38 cellular contexts compared by ENCODE assay signal in genomic region chr2:41546031-41546430, GRCh38.
"Had no signal": no experiment of that assay in that cellular context is flagged by ENCODE, and none has a peak within 500 bp of the region (broad histone marks: within the 10 kb centered on the region; RNA-seq: fewer than 3 reads in every experiment).

No MANE protein-coding gene starts in this region.

- H3K36me3 ChIP-seq: adrenal gland, ascending aorta, brain microvascular endothelial cell, breast epithelium, cardiac muscle cell had no signal

- H3K27ac Mint-ChIP-seq: activated naive CD4-positive, alpha-beta T cell treated with anti-CD3 and anti-CD28 coated beads for 36 hours; activated naive CD4-positive, alpha-beta T cell treated with anti-CD3 and anti-CD28 coated beads, Interleukin-2, amount 10 ng/mL, durations not matched to agents 7 days and 5 days; activated naive CD4-positive, alpha-beta T cell treated with anti-CD3 and anti-CD28 coated beads, Interleukin-2, amount 50 U/mL, for 24 hours; activated naive CD4-positive, alpha-beta T cell treated with anti-CD3 and anti-CD28 coated beads, Interleukin-2, amount 50 U/mL, for 72 hours; activated naive CD8-positive, alpha-beta T cell; activated naive CD8-positive, alpha-beta T cell treated with anti-CD3 and anti-CD28 coated beads for 36 hours; activated naive CD8-positive, alpha-beta T cell treated with anti-CD3 and anti-CD28 coated beads, Interleukin-2, amount 10 ng/mL, durations not matched to agents 7 days and 5 days; activated naive CD8-positive, alpha-beta T cell treated with anti-CD3 and anti-CD28 coated beads, Interleukin-2, amount 50 U/mL, for 24 hours; activated T-cell treated with anti-CD3 and anti-CD28 coated beads, Interleukin-2, amount 50 U/mL, for 24 hours; activated T-cell treated with anti-CD3 and anti-CD28 coated beads, Interleukin-2, amount 50 U/mL, for 72 hours; activated T-helper 1 cell treated with anti-CD3 and anti-CD28 coated beads, Interleukin-12 subunit alpha, Interleukin-12 subunit beta, Interleukin-2, Interleukin-4 antibody, amounts not matched to agents 30 ng/mL and 10 ng/mL and 1 ng/mL, durations not matched to agents 14 hours and 24 hours and 36 hours; activated T-helper 17 cell treated with anti-CD3 and anti-CD28 coated beads, Interleukin-2, amount 50 U/mL, for 72 hours; activated T-helper 2 cell treated with anti-CD3 and anti-CD28 coated beads, Interferon-gamma antibody, Interleukin-2, Interleukin-4, amounts not matched to agents 10 μg/mL and 5 μg/mL and 100 μg/mL, durations not matched to agents 14 hours and 24 hours and 36 hours; brain had no signal

- DNase-seq: activated effector memory CD4-positive, alpha-beta T cell treated with anti-CD3 and anti-CD28 coated beads, Interleukin-2, amount 50 U/mL, for 16 hours; activated effector memory CD4-positive, alpha-beta T cell treated with Interleukin-2 at 50 U/mL for 16 hours; activated gamma-delta T cell; activated gamma-delta T cell treated with Interleukin-2 at 50 U/mL for 16 hours; activated naive CD4-positive, alpha-beta T cell; activated naive CD4-positive, alpha-beta T cell treated with anti-CD3 and anti-CD28 coated beads for 36 hours; activated naive CD4-positive, alpha-beta T cell treated with anti-CD3 and anti-CD28 coated beads, Interleukin-2, amount 10 ng/mL, durations not matched to agents 7 days and 5 days; activated naive CD4-positive, alpha-beta T cell treated with anti-CD3 and anti-CD28 coated beads, Interleukin-2, amount 50 U/mL, for 16 hours; activated naive CD4-positive, alpha-beta T cell treated with Interleukin-2 at 50 U/mL for 16 hours; activated naive CD8-positive, alpha-beta T cell treated with anti-CD3 and anti-CD28 coated beads for 36 hours; activated naive CD8-positive, alpha-beta T cell treated with anti-CD3 and anti-CD28 coated beads, Interleukin-2, amount 10 ng/mL, durations not matched to agents 7 days and 5 days; activated naive CD8-positive, alpha-beta T cell treated with anti-CD3 and anti-CD28 coated beads, Interleukin-2, amount 50 U/mL, for 24 hours; activated T-cell treated with anti-CD3 and anti-CD28 coated beads, Interleukin-2, amount 50 U/mL, for 1 hour; activated T-cell treated with anti-CD3 and anti-CD28 coated beads, Interleukin-2, amount 50 U/mL, for 24 hours; activated T-cell treated with anti-CD3 and anti-CD28 coated beads, Interleukin-2, amount 50 U/mL, for 4 hours; activated T-cell treated with anti-CD3 and anti-CD28 coated beads, Interleukin-2, amount 50 U/mL, for 48 hours; activated T-cell treated with anti-CD3 and anti-CD28 coated beads, Interleukin-2, amount 50 U/mL, for 72 hours; adrenal gland; amniotic stem cell; amygdala; anterior cingulate cortex; aorta; body of pancreas; brain microvascular endothelial cell; caudate nucleus; central memory CD4-positive, alpha-beta T cell; cerebellar nuclear complex had no signal

- H3K4me3 Mint-ChIP-seq: activated naive CD4-positive, alpha-beta T cell treated with anti-CD3 and anti-CD28 coated beads for 36 hours; activated naive CD4-positive, alpha-beta T cell treated with anti-CD3 and anti-CD28 coated beads, Interleukin-2, amount 10 ng/mL, durations not matched to agents 7 days and 5 days; activated naive CD4-positive, alpha-beta T cell treated with anti-CD3 and anti-CD28 coated beads, Interleukin-2, amount 50 U/mL, for 24 hours; activated naive CD8-positive, alpha-beta T cell; activated naive CD8-positive, alpha-beta T cell treated with anti-CD3 and anti-CD28 coated beads for 36 hours; activated naive CD8-positive, alpha-beta T cell treated with anti-CD3 and anti-CD28 coated beads, Interleukin-2, amount 10 ng/mL, durations not matched to agents 7 days and 5 days; activated naive CD8-positive, alpha-beta T cell treated with anti-CD3 and anti-CD28 coated beads, Interleukin-2, amount 50 U/mL, for 24 hours; activated T-cell treated with anti-CD3 and anti-CD28 coated beads, Interleukin-2, amount 50 U/mL, for 24 hours; activated T-cell treated with anti-CD3 and anti-CD28 coated beads, Interleukin-2, amount 50 U/mL, for 4 hours; activated T-cell treated with anti-CD3 and anti-CD28 coated beads, Interleukin-2, amount 50 U/mL, for 72 hours; activated T-helper 1 cell treated with anti-CD3 and anti-CD28 coated beads, Interleukin-12 subunit alpha, Interleukin-12 subunit beta, Interleukin-2, Interleukin-4 antibody, amounts not matched to agents 30 ng/mL and 10 ng/mL and 1 ng/mL, durations not matched to agents 14 hours and 24 hours and 36 hours; activated T-helper 17 cell treated with anti-CD3 and anti-CD28 coated beads, Interleukin-2, amount 50 U/mL, for 72 hours; brain; central memory CD8-positive, alpha-beta T cell had no signal

- H3K4me3 ChIP-seq: adrenal gland, ascending aorta, body of pancreas, breast epithelium, cardiac muscle cell had no signal

- H3K27me3 ChIP-seq: adrenal gland, ascending aorta, body of pancreas, brain microvascular endothelial cell, breast epithelium, cardiac muscle cell had no signal

- H3K36me3 Mint-ChIP-seq: activated naive CD4-positive, alpha-beta T cell treated with anti-CD3 and anti-CD28 coated beads, Interleukin-2, amount 10 ng/mL, durations not matched to agents 7 days and 5 days; activated naive CD4-positive, alpha-beta T cell treated with anti-CD3 and anti-CD28 coated beads, Interleukin-2, amount 50 U/mL, for 24 hours; activated naive CD4-positive, alpha-beta T cell treated with anti-CD3 and anti-CD28 coated beads, Interleukin-2, amount 50 U/mL, for 72 hours; activated naive CD8-positive, alpha-beta T cell; activated naive CD8-positive, alpha-beta T cell treated with anti-CD3 and anti-CD28 coated beads for 36 hours; activated naive CD8-positive, alpha-beta T cell treated with anti-CD3 and anti-CD28 coated beads, Interleukin-2, amount 10 ng/mL, durations not matched to agents 7 days and 5 days; brain had no signal

- ATAC-seq: activated naive CD4-positive, alpha-beta T cell treated with anti-CD3 and anti-CD28 coated beads, Interleukin-2, amount 50 U/mL, for 72 hours; activated naive CD8-positive, alpha-beta T cell treated with anti-CD3 and anti-CD28 coated beads, Interleukin-2, amount 50 U/mL, for 24 hours; activated T-cell treated with anti-CD3 and anti-CD28 coated beads, Interleukin-2, amount 50 U/mL, for 4 hours; activated T-cell treated with anti-CD3 and anti-CD28 coated beads, Interleukin-2, amount 50 U/mL, for 72 hours; activated T-helper 17 cell treated with anti-CD3 and anti-CD28 coated beads, Interleukin-2, amount 50 U/mL, for 72 hours; body of pancreas had no signal

- H3K9me3 ChIP-seq: adrenal gland, ascending aorta, body of pancreas, breast epithelium had no signal

- H3K9me3 Mint-ChIP-seq: activated naive CD4-positive, alpha-beta T cell treated with anti-CD3 and anti-CD28 coated beads for 36 hours; activated naive CD4-positive, alpha-beta T cell treated with anti-CD3 and anti-CD28 coated beads, Interleukin-2, amount 50 U/mL, for 24 hours; activated naive CD4-positive, alpha-beta T cell treated with anti-CD3 and anti-CD28 coated beads, Interleukin-2, amount 50 U/mL, for 72 hours; activated naive CD8-positive, alpha-beta T cell treated with anti-CD3 and anti-CD28 coated beads for 36 hours; activated naive CD8-positive, alpha-beta T cell treated with anti-CD3 and anti-CD28 coated beads, Interleukin-2, amount 10 ng/mL, durations not matched to agents 7 days and 5 days; activated naive CD8-positive, alpha-beta T cell treated with anti-CD3 and anti-CD28 coated beads, Interleukin-2, amount 50 U/mL, for 24 hours; activated T-cell treated with anti-CD3 and anti-CD28 coated beads, Interleukin-2, amount 50 U/mL, for 24 hours; activated T-cell treated with anti-CD3 and anti-CD28 coated beads, Interleukin-2, amount 50 U/mL, for 4 hours; activated T-cell treated with anti-CD3 and anti-CD28 coated beads, Interleukin-2, amount 50 U/mL, for 72 hours; activated T-helper 17 cell treated with anti-CD3 and anti-CD28 coated beads, Interleukin-2, amount 50 U/mL, for 72 hours; brain had no signal

- H3K27me3 Mint-ChIP-seq: activated naive CD4-positive, alpha-beta T cell treated with anti-CD3 and anti-CD28 coated beads, Interleukin-2, amount 10 ng/mL, durations not matched to agents 7 days and 5 days; activated naive CD4-positive, alpha-beta T cell treated with anti-CD3 and anti-CD28 coated beads, Interleukin-2, amount 50 U/mL, for 24 hours; activated naive CD8-positive, alpha-beta T cell; activated naive CD8-positive, alpha-beta T cell treated with anti-CD3 and anti-CD28 coated beads, Interleukin-2, amount 10 ng/mL, durations not matched to agents 7 days and 5 days; activated naive CD8-positive, alpha-beta T cell treated with anti-CD3 and anti-CD28 coated beads, Interleukin-2, amount 50 U/mL, for 24 hours; activated T-cell treated with anti-CD3 and anti-CD28 coated beads, Interleukin-2, amount 50 U/mL, for 24 hours; activated T-helper 17 cell treated with anti-CD3 and anti-CD28 coated beads, Interleukin-2, amount 50 U/mL, for 72 hours; brain; central memory CD8-positive, alpha-beta T cell had no signal

- H3K27ac ChIP-seq: adrenal gland, ascending aorta, body of pancreas, brain microvascular endothelial cell, breast epithelium, cardiac muscle cell had no signal

- H3K4me1 ChIP-seq: adrenal gland, ascending aorta, body of pancreas, breast epithelium had no signal

- H3K4me1 Mint-ChIP-seq: activated naive CD4-positive, alpha-beta T cell treated with anti-CD3 and anti-CD28 coated beads, Interleukin-2, amount 10 ng/mL, durations not matched to agents 7 days and 5 days; activated naive CD4-positive, alpha-beta T cell treated with anti-CD3 and anti-CD28 coated beads, Interleukin-2, amount 50 U/mL, for 24 hours; activated naive CD8-positive, alpha-beta T cell treated with anti-CD3 and anti-CD28 coated beads for 36 hours; activated naive CD8-positive, alpha-beta T cell treated with anti-CD3 and anti-CD28 coated beads, Interleukin-2, amount 10 ng/mL, durations not matched to agents 7 days and 5 days; activated naive CD8-positive, alpha-beta T cell treated with anti-CD3 and anti-CD28 coated beads, Interleukin-2, amount 50 U/mL, for 24 hours; activated T-helper 17 cell treated with anti-CD3 and anti-CD28 coated beads, Interleukin-2, amount 50 U/mL, for 72 hours; brain; central memory CD8-positive, alpha-beta T cell had no signal
